8 cellular contexts compared by ENCODE assay signal in the genomic region with DNA sequence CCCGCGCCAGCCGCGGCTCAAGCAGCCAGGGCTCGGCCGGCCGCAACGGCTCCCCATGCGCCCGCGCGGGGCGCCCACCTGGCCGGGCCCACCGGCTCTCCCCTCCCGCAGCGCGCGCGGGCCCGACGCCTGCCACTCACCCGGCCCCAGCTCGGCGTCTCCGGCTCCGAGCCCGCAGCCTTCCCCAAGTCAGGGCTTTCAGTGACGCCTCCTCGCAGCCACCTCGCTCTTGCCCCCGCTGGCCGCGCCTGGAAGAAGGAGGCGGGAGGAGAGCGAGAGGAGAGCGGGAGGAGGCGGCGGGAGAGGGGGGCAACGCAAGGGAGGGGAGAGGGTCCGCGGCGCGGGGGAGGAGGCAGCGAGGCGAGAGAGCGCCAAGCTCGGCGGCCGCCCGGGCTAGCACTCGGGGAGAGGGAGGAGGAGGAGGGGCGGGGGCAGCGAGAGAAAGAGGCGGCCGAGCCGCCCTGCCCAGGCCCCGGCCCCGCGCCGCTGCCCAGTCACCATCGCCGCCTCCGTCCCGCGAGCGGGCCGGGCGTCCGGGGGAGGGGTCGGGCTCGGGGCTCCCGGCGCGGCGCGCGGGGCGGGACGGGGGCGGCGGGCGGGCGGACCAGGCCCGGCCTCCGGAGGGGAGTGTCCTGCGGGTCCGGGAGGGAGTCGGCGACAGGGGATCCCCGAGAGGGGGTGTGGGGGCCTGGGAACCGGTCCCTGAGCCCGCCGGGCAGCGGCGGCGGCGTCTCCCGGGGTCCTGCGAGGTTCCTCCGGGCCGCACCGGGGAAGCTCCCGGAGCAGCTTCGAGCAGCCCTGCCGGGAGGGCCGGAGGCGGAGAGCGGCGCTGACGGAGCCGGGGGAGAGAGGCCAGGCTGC. TPM values are rescaled to one million over a fixed set of nuclear protein-coding genes. Genes with fewer than 3 reads are reported as not detected.
A peak's percentile ranks its signal among the peaks of the same experiment; 100 is the strongest.
DNase-seq lines count a peak whose midpoint lies in the region; ATAC-seq and TF ChIP-seq lines count a peak whose summit lies in the region.

A gene with protein sequence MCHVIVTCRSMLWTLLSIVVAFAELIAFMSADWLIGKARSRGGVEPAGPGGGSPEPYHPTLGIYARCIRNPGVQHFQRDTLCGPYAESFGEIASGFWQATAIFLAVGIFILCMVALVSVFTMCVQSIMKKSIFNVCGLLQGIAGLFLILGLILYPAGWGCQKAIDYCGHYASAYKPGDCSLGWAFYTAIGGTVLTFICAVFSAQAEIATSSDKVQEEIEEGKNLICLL (minus strand): TSS at position 414 of the 861 bp plus-strand sequence. CDS start 138,559 bp downstream, outside the sequence.

- H3K4me1 Mint-ChIP-seq in activated naive CD4-positive, alpha-beta T cell treated with anti-CD3 and anti-CD28 coated beads, Interleukin-2, amount 10 ng/mL, durations not matched to agents 7 days and 5 days, result peaks cover 14% of the 10 kb centered on the region
- peaks cover 13 to 16% of the 10 kb centered on the region in 2 donors for H3K4me1 Mint-ChIP-seq in natural killer cell treated with Interleukin-12 subunit alpha and Interleukin-12 subunit beta and Interleukin-15 and Interleukin-18, amount 100 ng/mL, for 72 hours (ENCODE audit: low read depth in 2 of 2)

- in situ Hi-C loops in GM13977 (cut with MboI; ENCODE audit: low pct_unique_long_range_greater_than_20kb, low sequenced_read_pairs, unreplicated experiment), result no loop called here

- H3K36me3 Mint-ChIP-seq in activated naive CD4-positive, alpha-beta T cell treated with anti-CD3 and anti-CD28 coated beads, Interleukin-2, amount 10 ng/mL, durations not matched to agents 7 days and 5 days, result no peaks in the 10 kb centered on the region
- H3K36me3 Mint-ChIP-seq in natural killer cell treated with Interleukin-12 subunit alpha and Interleukin-12 subunit beta and Interleukin-15 and Interleukin-18, amount 100 ng/mL, for 72 hours, result no peaks in the 10 kb centered on the region

- ATAC-seq in HG02870 (IDR thresholded peaks at IDR 0.05; ENCODE audit: unreplicated experiment) (peak; percentile 46), foreskin keratinocyte (peak; percentile 75)
- ATAC-seq in natural killer cell treated with Interleukin-12 subunit alpha and Interleukin-12 subunit beta and Interleukin-15 and Interleukin-18, amount 100 ng/mL, for 72 hours, result peak; percentile 73 to 83

- H3K27ac ChIP-seq in ACC112 (ENCODE audit: low read depth, low read length) (peak within 1 kb of the TSS; percentile 57), foreskin keratinocyte (peak within 1 kb of the TSS; percentile 99)

- no peak for TF ChIP-seq CTCF in GM13977 (IDR thresholded peaks at IDR 0.05; ENCODE audit: extremely low read depth, insufficient read depth, missing control alignments)
- TF ChIP-seq CTCF in foreskin keratinocyte (conservative IDR thresholded peaks at IDR 0.05), result no peak

- CTCF ChIA-PET in activated naive CD4-positive, alpha-beta T cell treated with anti-CD3 and anti-CD28 coated beads, Interleukin-2, amount 10 ng/mL, durations not matched to agents 7 days and 5 days (lab: Charles Lee), result interaction anchor here (0.9 kb wide), 1 partner anchor 14 kb away, joined by 3 read pairs; no protein-coding TSS in a partner anchor

- DNase-seq in GM13977 (ENCODE audit: low spot score), result peak; percentile 87
- peak; percentile 49 for DNase-seq in NCI-H2227 treated with DMSO at 0.1 percent for 48 hours (lab: John Stamatoyannopoulos, UW)
- peak; percentile 42 for DNase-seq in activated naive CD4-positive, alpha-beta T cell treated with anti-CD3 and anti-CD28 coated beads, Interleukin-2, amount 10 ng/mL, durations not matched to agents 7 days and 5 days
- peak in 1 of 2 donors; percentile 30 for DNase-seq in foreskin keratinocyte
- DNase-seq in natural killer cell treated with Interleukin-12 subunit alpha and Interleukin-12 subunit beta and Interleukin-15 and Interleukin-18, amount 100 ng/mL, for 72 hours (ENCODE audit: low spot score), result peak; percentile 63
- peak; percentile 75 for DNase-seq in ureter (ENCODE audit: low spot score)

- H3K4me1 ChIP-seq in ACC112 (ENCODE audit: control insufficient read depth, insufficient read depth, low read length, unreplicated experiment) (peaks cover 17% of the 10 kb centered on the region), foreskin keratinocyte (peaks cover 17% of the 10 kb centered on the region)

- H2AFZ ChIP-seq in ACC112 (ENCODE audit: low read length, unreplicated experiment), result peak within 1 kb of the TSS; percentile 86

- peak within 1 kb of the TSS; percentile 99 for H3K4me3 ChIP-seq in ACC112 (ENCODE audit: low read depth, low read length)

- H3K9me3 Mint-ChIP-seq in activated naive CD4-positive, alpha-beta T cell treated with anti-CD3 and anti-CD28 coated beads, Interleukin-2, amount 10 ng/mL, durations not matched to agents 7 days and 5 days, result no peaks in the 10 kb centered on the region
- H3K9me3 Mint-ChIP-seq in natural killer cell treated with Interleukin-12 subunit alpha and Interleukin-12 subunit beta and Interleukin-15 and Interleukin-18, amount 100 ng/mL, for 72 hours, result no peaks in the 10 kb centered on the region

- H3K4me3 Mint-ChIP-seq in activated naive CD4-positive, alpha-beta T cell treated with anti-CD3 and anti-CD28 coated beads, Interleukin-2, amount 10 ng/mL, durations not matched to agents 7 days and 5 days, result peak within 1 kb of the TSS; percentile 65
- H3K4me3 Mint-ChIP-seq in natural killer cell treated with Interleukin-12 subunit alpha and Interleukin-12 subunit beta and Interleukin-15 and Interleukin-18, amount 100 ng/mL, for 72 hours, result peak within 1 kb of the TSS; percentile 82

- H3K27ac Mint-ChIP-seq in activated naive CD4-positive, alpha-beta T cell treated with anti-CD3 and anti-CD28 coated beads, Interleukin-2, amount 10 ng/mL, durations not matched to agents 7 days and 5 days, result no peak within 1 kb of the TSS
- H3K27ac Mint-ChIP-seq in natural killer cell treated with Interleukin-12 subunit alpha and Interleukin-12 subunit beta and Interleukin-15 and Interleukin-18, amount 100 ng/mL, for 72 hours, result no peak within 1 kb of the TSS

- H3K36me3 ChIP-seq in ACC112 (ENCODE audit: insufficient read depth, low read length), result no peaks in the 10 kb centered on the region

- H3K79me2 ChIP-seq in ACC112 (ENCODE audit: control insufficient read depth, insufficient read depth, low read length, unreplicated experiment), result peaks cover 39% of the 10 kb centered on the region

- peaks cover 74% of the 10 kb centered on the region for H3K27me3 Mint-ChIP-seq in activated naive CD4-positive, alpha-beta T cell treated with anti-CD3 and anti-CD28 coated beads, Interleukin-2, amount 10 ng/mL, durations not matched to agents 7 days and 5 days
- H3K27me3 Mint-ChIP-seq in natural killer cell treated with Interleukin-12 subunit alpha and Interleukin-12 subunit beta and Interleukin-15 and Interleukin-18, amount 100 ng/mL, for 72 hours, result peaks cover 38 to 64% of the 10 kb centered on the region in 2 donors

- H3K27me3 ChIP-seq in ACC112 (ENCODE audit: insufficient read depth, low read length), result no peaks in the 10 kb centered on the region
- no peaks in the 10 kb centered on the region for H3K27me3 ChIP-seq in foreskin keratinocyte

RNA-seq across cellular contexts. Expression of the gene that starts here (rescaled TPM):
- total RNA-seq in foreskin keratinocyte (18.9 and 22.5 TPM in 2 replicates), ureter (33.3 TPM)
- 6.6 and 6.9 TPM in 2 replicates for polyA plus RNA-seq in foreskin keratinocyte
- 1 to 10 TPM in 1 of 2 donors, under 1 TPM in 1; 0.45 to 1.8 TPM for total RNA-seq in natural killer cell treated with Interleukin-12 subunit alpha and Interleukin-12 subunit beta and Interleukin-15 and Interleukin-18, amount 100 ng/mL, for 72 hours
